In genomic region chr10:61836888-61837747, GRCh38 we compare ENCODE assay signal across 9 cellular contexts.
DNase-seq lines count a peak whose midpoint lies in the region; ATAC-seq lines count a peak whose summit lies in the region.
"Had no signal": no experiment of that assay in that cellular context is flagged by ENCODE, and none has a peak within 500 bp of the region (broad histone marks: within the 10 kb centered on the region; RNA-seq: fewer than 3 reads in every experiment).

No MANE protein-coding gene starts in this region.

- peaks cover 10 to 26% (median 20%) of the 10 kb centered on the region in 4 donors for H3K4me1 Mint-ChIP-seq in CD4-positive, CD25-positive, alpha-beta regulatory T cell
- H3K4me1 Mint-ChIP-seq in T-helper 17 cell = peaks cover 4% of the 10 kb centered on the region

- H3K27me3 ChIP-seq in CD4-positive, CD25-positive, alpha-beta regulatory T cell (ENCODE audit: control insufficient read depth, insufficient read depth, low read length) = no peaks in the 10 kb centered on the region

- peak overlapping the region; percentile 58 for H3K4me3 ChIP-seq in CD4-positive, CD25-positive, alpha-beta regulatory T cell (ENCODE audit: low read depth, low read length)

- H3K9me3 ChIP-seq in CD4-positive, CD25-positive, alpha-beta regulatory T cell (ENCODE audit: control insufficient read depth in 2 of 2, low read length in 2 of 2) = no peaks in the 10 kb centered on the region
- H3K9me3 ChIP-seq in T-helper 17 cell (ENCODE audit: control insufficient read depth, low read length, poor library complexity, severe bottlenecking) = no peaks in the 10 kb centered on the region

- H3K4me3 Mint-ChIP-seq in CD4-positive, CD25-positive, alpha-beta regulatory T cell = peak overlapping the region in 2 of 4 donors; percentile 33 to 53
- no peak overlapping the region for H3K4me3 Mint-ChIP-seq in T-helper 17 cell

- no peaks in the 10 kb centered on the region for H3K9me3 Mint-ChIP-seq in CD4-positive, CD25-positive, alpha-beta regulatory T cell

- H3K36me3 Mint-ChIP-seq in CD4-positive, CD25-positive, alpha-beta regulatory T cell = no peaks in the 10 kb centered on the region
- H3K36me3 Mint-ChIP-seq in T-helper 17 cell (ENCODE audit: low read depth) = no peaks in the 10 kb centered on the region

- H3K36me3 ChIP-seq in CD4-positive, CD25-positive, alpha-beta regulatory T cell (ENCODE audit: control insufficient read depth, insufficient read depth, low read length) = no peaks in the 10 kb centered on the region

- peak in 1 of 2 donors; percentile 31 for ATAC-seq in CD4-positive, CD25-positive, alpha-beta regulatory T cell (ENCODE audit: low read depth in 2 of 2)
- ATAC-seq in T-helper 17 cell = no peak

- H3K27ac Mint-ChIP-seq in CD4-positive, CD25-positive, alpha-beta regulatory T cell = no peak overlapping the region
- H3K27ac Mint-ChIP-seq in T-helper 17 cell = no peak overlapping the region

- H3K27me3 Mint-ChIP-seq in CD4-positive, CD25-positive, alpha-beta regulatory T cell = no peaks in the 10 kb centered on the region
- peaks cover 6% of the 10 kb centered on the region for H3K27me3 Mint-ChIP-seq in T-helper 17 cell

- H3K4me1 ChIP-seq in CD4-positive, CD25-positive, alpha-beta regulatory T cell (ENCODE audit: control insufficient read depth, insufficient read depth, low read length, poor library complexity, severe bottlenecking) = peaks cover 21% of the 10 kb centered on the region

- no peak overlapping the region for H3K27ac ChIP-seq in CD4-positive, CD25-positive, alpha-beta regulatory T cell (ENCODE audit: insufficient read depth, low read length, poor library complexity, severe bottlenecking)

- peak in 1 of 3 donors; percentile 28 for DNase-seq in CD4-positive, CD25-positive, alpha-beta regulatory T cell
- DNase-seq in M059J (ENCODE audit: low read depth) (peak; percentile 91), dedifferentiated amniotic fluid mesenchymal stem cell (ENCODE audit: extremely low spot score) (peak; percentile 55), non-pigmented ciliary epithelial cell (ENCODE audit: low read depth) (peak; percentile 51), NCI-H187 treated with DMSO at 0.1 percent for 48 hours (lab: John Stamatoyannopoulos, UW) (no peak), SHP77 treated with DMSO at 0.1 percent for 48 hours (lab: John Stamatoyannopoulos, UW) (no peak), cerebellum (ENCODE audit: low spot score) (no peak), T-helper 17 cell (no peak)
- DNase-seq: activated naive CD4-positive, alpha-beta T cell treated with anti-CD3 and anti-CD28 coated beads, Interleukin-2, amount 50 U/mL, for 16 hours had no signal

Comparison
In these comparisons a context has a peak if more than half of its experiments do, and no peak if none do; other contexts are left out.
1. DNase-seq: peak in M059J (single experiment), dedifferentiated amniotic fluid mesenchymal stem cell (single experiment) and non-pigmented ciliary epithelial cell (single experiment); none in NCI-H187 treated with DMSO at 0.1 percent for 48 hours (single experiment), SHP77 treated with DMSO at 0.1 percent for 48 hours (single experiment), cerebellum (single experiment) and T-helper 17 cell (0 of 3).